In the genomic region with DNA sequence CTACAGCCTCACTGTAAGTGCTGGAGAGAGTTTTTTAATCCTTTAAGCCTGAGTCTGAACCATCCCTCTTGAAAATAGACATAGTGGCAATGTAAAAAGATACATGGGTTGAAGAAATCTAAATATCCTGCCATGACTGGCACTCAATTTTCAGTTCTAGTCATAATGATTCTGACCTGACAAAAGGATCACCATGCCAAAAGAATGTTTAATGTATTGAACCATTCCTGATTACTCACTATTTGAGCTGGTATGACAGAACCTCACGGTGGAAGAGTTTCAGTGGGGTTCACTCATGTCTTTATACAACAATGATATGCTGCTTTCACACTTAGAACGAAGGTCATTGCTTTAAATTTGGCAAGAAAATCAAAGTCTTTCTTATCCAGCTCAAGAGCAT, we compare ENCODE assay signal across 1 cellular context.
TF ChIP-seq lines count a peak whose summit lies in the region.

No MANE protein-coding gene starts in this region.

TF ChIP-seq in HepG2, 621 proteins besides CTCF, POLR2A, EP300 and RAD21 (continued from another document):
- TF ChIP-seq HHEX (CRISPR knock-in tag; IDR thresholded peaks at IDR 0.05), result no peak
- TF ChIP-seq HOXA7 (CRISPR knock-in tag; IDR thresholded peaks at IDR 0.05), result no peak
- no peak for TF ChIP-seq KIAA2018 (CRISPR knock-in tag; IDR thresholded peaks at IDR 0.05; ENCODE audit: borderline replicate concordance)
- no peak for TF ChIP-seq CEBPG (CRISPR knock-in tag; IDR thresholded peaks at IDR 0.05)
TF ChIP-seq in HepG2: peak in this region for 0.
